Comparison of ENCODE assay signal across 12 cellular contexts in the genomic region with DNA sequence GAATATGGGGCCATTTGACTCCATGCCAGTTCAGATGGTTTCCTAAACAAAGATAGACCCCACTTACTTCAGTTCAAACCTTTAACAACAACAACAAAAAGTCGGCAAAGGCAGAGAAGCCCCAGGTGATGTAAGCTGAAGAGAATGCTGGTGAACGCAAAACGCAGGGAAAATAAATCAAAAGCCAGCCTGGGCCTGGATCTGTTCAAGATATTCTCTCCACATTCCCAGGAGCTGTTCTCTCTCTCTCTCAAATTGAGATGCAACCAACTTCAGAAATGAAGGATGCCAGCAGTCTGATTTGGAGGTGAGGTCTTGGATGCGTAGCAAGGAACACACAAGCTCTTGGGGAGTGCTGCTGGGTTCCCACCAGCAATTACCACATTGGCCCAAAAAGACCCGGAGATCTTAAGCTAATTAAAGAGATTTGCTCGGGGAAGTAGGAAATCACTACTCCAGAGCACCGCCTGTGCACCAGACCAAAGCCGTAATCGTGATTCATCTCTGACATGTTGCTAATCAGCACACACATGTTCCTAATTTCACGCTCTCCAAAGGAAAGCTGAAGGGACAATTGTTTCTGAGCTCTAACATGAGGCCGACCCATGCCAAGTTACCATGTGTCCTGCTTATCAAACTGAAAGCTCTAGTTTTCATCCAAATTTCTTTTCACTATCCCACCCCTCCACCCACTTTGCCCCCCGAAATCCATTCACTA. TPM values are rescaled to one million over a fixed set of nuclear protein-coding genes. Genes with fewer than 3 reads are reported as not detected.
DNase-seq lines count a peak whose midpoint lies in the region; ATAC-seq, FAIRE-seq and TF ChIP-seq lines count a peak whose summit lies in the region.
"Had no signal": no experiment of that assay in that cellular context is flagged by ENCODE, and none has a peak within 500 bp of the region (broad histone marks: within the 10 kb centered on the region; RNA-seq: fewer than 3 reads in every experiment).

No MANE protein-coding gene starts in this region.

- no peak for ATAC-seq in GM21515 (IDR thresholded peaks at IDR 0.05; ENCODE audit: unreplicated experiment)
- ATAC-seq in GM18868 (IDR thresholded peaks at IDR 0.05; ENCODE audit: unreplicated experiment): no peak
- ATAC-seq: activated naive CD8-positive, alpha-beta T cell treated with anti-CD3 and anti-CD28 coated beads, Interleukin-2, amount 50 U/mL, for 24 hours had no signal

- peak overlapping the region in 1 of 3 experiments; percentile 10; a peak in 3 of 7 replicates for H3K27ac Mint-ChIP-seq in H9
- no peak overlapping the region for H3K27ac Mint-ChIP-seq in Caco-2 (ENCODE audit: unreplicated experiment)
- H3K27ac Mint-ChIP-seq: activated naive CD8-positive, alpha-beta T cell treated with anti-CD3 and anti-CD28 coated beads, Interleukin-2, amount 50 U/mL, for 24 hours had no signal

- peaks cover 0 to 13% (median 5%) of the 10 kb centered on the region in 3 experiments; a peak in 4 of 7 replicates for H3K36me3 Mint-ChIP-seq in H9 (ENCODE audit: insufficient read depth in 1 of 3, low read depth in 3 of 3)
- no peaks in the 10 kb centered on the region for H3K36me3 Mint-ChIP-seq in Caco-2 (ENCODE audit: insufficient read depth, unreplicated experiment)

- H2BK120ac ChIP-seq in H9 (ENCODE audit: low read depth, low read length, poor library complexity, severe bottlenecking): no peak overlapping the region
- H2BK120ac ChIP-seq in H1 (replicated peaks; ENCODE audit: low read depth, low read length): no peak overlapping the region

- H2BK5ac ChIP-seq in H9 (ENCODE audit: insufficient read length, low read length) (no peak overlapping the region), H1 (ENCODE audit: low read depth, low read length) (peak overlapping the region; percentile 78; the same call in 1 of the 2 replicates)

- no peaks in the 10 kb centered on the region for H3K9me3 Mint-ChIP-seq in H9
- no peaks in the 10 kb centered on the region for H3K9me3 Mint-ChIP-seq in Caco-2 (ENCODE audit: unreplicated experiment)
- H3K9me3 Mint-ChIP-seq: activated naive CD8-positive, alpha-beta T cell treated with anti-CD3 and anti-CD28 coated beads, Interleukin-2, amount 50 U/mL, for 24 hours had no signal

- no peak for TF ChIP-seq POLR2A in H1 (IDR thresholded peaks at IDR 0.05; ENCODE audit: control extremely low read depth in 1 of 2, low read depth in 2 of 2, low read length in 2 of 2)

- H4K91ac ChIP-seq in H9 (ENCODE audit: insufficient read length, low read depth, low read length) (no peak overlapping the region), H1 (replicated peaks; ENCODE audit: insufficient read length, low read length) (peak overlapping the region; percentile 84)

- no peak overlapping the region for H2BK15ac ChIP-seq in H9 (ENCODE audit: low read depth, low read length)
- no peak overlapping the region for H2BK15ac ChIP-seq in H1 (ENCODE audit: low read length)

- no peak overlapping the region for H4K5ac ChIP-seq in H9 (ENCODE audit: insufficient read length, low read depth, low read length)
- H4K5ac ChIP-seq in H1 (ENCODE audit: insufficient read length, low read depth, low read length): no peak overlapping the region

- H3T11ph ChIP-seq in H9 (ENCODE audit: low read length): no peak overlapping the region

- DNase-seq in H9 (no peak), H1 (ENCODE audit: low read depth in 1 of 2, low spot score in 2 of 2) (no peak), kidney tubule cell (ENCODE audit: low spot score) (peak; percentile 32), Caco-2 (no peak), HK-2 (ENCODE audit: unreplicated experiment) (no peak)
- DNase-seq: activated naive CD8-positive, alpha-beta T cell treated with anti-CD3 and anti-CD28 coated beads, Interleukin-2, amount 50 U/mL, for 24 hours; NCI-H524 treated with DMSO at 0.1 percent for 48 hours; substantia nigra had no signal

- no peak for TF ChIP-seq RAD21 in H1 (IDR thresholded peaks at IDR 0.05 in 1 of 2, conservative IDR thresholded peaks at IDR 0.05 in 1 of 2; ENCODE audit: low read depth in 2 of 2, low read length in 2 of 2)

- no peak for TF ChIP-seq EP300 in H1 (IDR thresholded peaks at IDR 0.05; ENCODE audit: borderline replicate concordance in 1 of 2, low read depth in 2 of 2, low read length in 2 of 2)

- H3K4ac ChIP-seq in H9 (ENCODE audit: low read depth, low read length): no peak overlapping the region
- H3K4ac ChIP-seq in H1 (replicated peaks; ENCODE audit: insufficient read length, low read depth, low read length): no peak overlapping the region

- H3K9me3 ChIP-seq in H9 (ENCODE audit: control insufficient read depth, low read depth, low read length) (no peaks in the 10 kb centered on the region), H1 (ENCODE audit: insufficient read depth in 2 of 2, low read depth in 1 of 2, low read length in 1 of 2) (no peaks in the 10 kb centered on the region), subcutaneous abdominal adipose tissue (ENCODE audit: control insufficient read depth in 5 of 5, low read length in 5 of 5) (no peaks in the 10 kb centered on the region), Caco-2 (no peaks in the 10 kb centered on the region)

- BruUV-seq in Caco-2 (replicated peaks; lab: Mats Ljungman, UMichigan): no TSS peak

- H3K79me1 ChIP-seq in H9 (ENCODE audit: insufficient read depth, low read depth, low read length, poor library complexity, severe bottlenecking) (no peaks in the 10 kb centered on the region), H1 (ENCODE audit: low read depth, low read length) (peaks cover 5% of the 10 kb centered on the region)

- H3K27me3 ChIP-seq in H9 (ENCODE audit: insufficient read depth, low read length) (peaks cover 12% of the 10 kb centered on the region; the same call in 1 of the 2 replicates), H1 (replicated peaks in 1 of 4; ENCODE audit: control insufficient read depth in 3 of 4, extremely low read depth in 1 of 4, insufficient read depth in 3 of 4, low read length in 3 of 4) (peaks cover 4 to 24% (median 19%) of the 10 kb centered on the region in 4 experiments), subcutaneous abdominal adipose tissue (ENCODE audit: control insufficient read depth in 5 of 5, insufficient read depth in 4 of 5, low read length in 5 of 5) (peaks cover 3 to 7% (median 3%) of the 10 kb centered on the region in 5 donors), Caco-2 (replicated peaks; ENCODE audit: control insufficient read depth, insufficient read depth, low read length) (no peaks in the 10 kb centered on the region)

- H2BK12ac ChIP-seq in H9 (ENCODE audit: insufficient read length, low read depth, low read length): peak overlapping the region; percentile 19
- H2BK12ac ChIP-seq in H1 (ENCODE audit: low read depth, low read length): peak overlapping the region; percentile 78

- no CpG with 5 or more reads among the region's 12 CpGs for WGBS in H9 (ENCODE audit: extremely low coverage, insufficient read length, low lambda C conversion rate)
- 78% methylated on average over 12 of the region's 12 CpGs; no CpG with 5 or more reads in 1 of the 2 experiments for WGBS in H1 (ENCODE audit: extremely low coverage in 1 of 2, insufficient coverage in 1 of 2, insufficient read length in 1 of 2, insufficient replicate concordance in 2 of 2, low coverage in 1 of 2, low lambda C conversion rate in 2 of 2, missing lambda C conversion rate in 1 of 2), 2 experiments

- H3K4me2 ChIP-seq in H9 (ENCODE audit: insufficient read depth, insufficient read length, low read length) (no peak overlapping the region), H1 (ENCODE audit: insufficient read depth in 1 of 2, low read depth in 2 of 2, low read length in 2 of 2) (peak overlapping the region in 1 of 2 experiments; percentile 61; a peak in 2 of 4 replicates)

- H3K27ac ChIP-seq in H9 (ENCODE audit: insufficient read length, low read depth, low read length) (no peak overlapping the region), H1 (ENCODE audit: low read depth, low read length) (no peak overlapping the region), subcutaneous abdominal adipose tissue (ENCODE audit: low read depth, low read length) (peak overlapping the region; percentile 34)

- H2AFZ ChIP-seq in H9 (ENCODE audit: low read length) (no peak overlapping the region), H1 (ENCODE audit: low read length) (no peak overlapping the region)

- no peak for FAIRE-seq in H1 (lab: Jason Lieb, UNC)
- FAIRE-seq: GM18507 had no signal

- H3K27me3 Mint-ChIP-seq in H9 (ENCODE audit: low read depth) (peaks cover 41% of the 10 kb centered on the region), Caco-2 (ENCODE audit: insufficient read depth, unreplicated experiment) (no peaks in the 10 kb centered on the region)

- CTCF ChIA-PET in H1 (lab: Charles Lee; ENCODE audit: partially characterized antibody): interaction anchor here (0.7 to 6.8 kb wide), 10 partner anchors 9 to 49 kb away, joined by 3 to 39 read pairs (median 4); no protein-coding TSS in a partner anchor
- CTCF ChIA-PET in Caco-2 (lab: Charles Lee): no interaction called here

- no peak overlapping the region for H3K4me3 ChIP-seq in H1 (ENCODE audit: extremely low read depth in 1 of 4, insufficient read depth in 2 of 4, low read depth in 3 of 4, low read length in 4 of 4)
- no peak overlapping the region for H3K4me3 ChIP-seq in subcutaneous abdominal adipose tissue (ENCODE audit: low read depth in 1 of 5, low read length in 5 of 5)
- H3K4me3 ChIP-seq in Caco-2 (ENCODE audit: low read depth, low read length): no peak overlapping the region

- no peak for TF ChIP-seq CTCF in H9 (conservative IDR thresholded peaks at IDR 0.05)
- TF ChIP-seq CTCF in H1 (IDR thresholded peaks at IDR 0.05; ENCODE audit: control extremely low read depth in 1 of 3, insufficient read depth in 1 of 3, low read depth in 1 of 3, low read length in 3 of 3): no peak
- no peak for TF ChIP-seq CTCF in Caco-2 (IDR thresholded peaks at IDR 0.05; ENCODE audit: insufficient read depth in 1 of 2, low read depth in 1 of 2, low read length in 1 of 2, severe bottlenecking in 1 of 2, unreplicated experiment in 1 of 2)

- H3K4me1 Mint-ChIP-seq in H9: peaks cover 71 to 76% of the 10 kb centered on the region in 2 experiments
- no peaks in the 10 kb centered on the region for H3K4me1 Mint-ChIP-seq in Caco-2 (ENCODE audit: low read depth, unreplicated experiment)
- H3K4me1 Mint-ChIP-seq: activated naive CD8-positive, alpha-beta T cell treated with anti-CD3 and anti-CD28 coated beads, Interleukin-2, amount 50 U/mL, for 24 hours had no signal

- no peak overlapping the region for H3K18ac ChIP-seq in H9 (ENCODE audit: insufficient read length, low read depth, low read length)
- peak overlapping the region; percentile 65; the same call in 1 of the 2 replicates for H3K18ac ChIP-seq in H1 (ENCODE audit: extremely low read depth, low read length)

- H3K36me3 ChIP-seq in H1 (ENCODE audit: control insufficient read depth in 2 of 4, insufficient read depth in 4 of 4, low read length in 3 of 4) (no peaks in the 10 kb centered on the region), subcutaneous abdominal adipose tissue (ENCODE audit: control insufficient read depth in 5 of 5, insufficient read depth in 5 of 5, low read length in 5 of 5) (no peaks in the 10 kb centered on the region), Caco-2 (ENCODE audit: control insufficient read depth, insufficient read depth, low read length) (no peaks in the 10 kb centered on the region)

- H4K20me1 ChIP-seq in H9 (ENCODE audit: control insufficient read depth, insufficient read depth, insufficient read length) (no peaks in the 10 kb centered on the region), H1 (replicated peaks in 1 of 2; ENCODE audit: control insufficient read depth in 1 of 2, insufficient read depth in 2 of 2, low read length in 2 of 2) (peaks cover 8 to 16% of the 10 kb centered on the region in 2 experiments)

- no peak overlapping the region for H3K56ac ChIP-seq in H9 (ENCODE audit: insufficient read length, low read depth, low read length)
- no peak overlapping the region for H3K56ac ChIP-seq in H1 (replicated peaks; ENCODE audit: insufficient read length, low read depth, low read length)

- intact Hi-C loops in Caco-2 (cut with micrococcal nuclease; ENCODE audit: unreplicated experiment): no loop called here

- H3K4me1 ChIP-seq in H9 (ENCODE audit: insufficient read depth, low read length) (peaks cover 44% of the 10 kb centered on the region), H1 (replicated peaks in 1 of 4; ENCODE audit: control insufficient read depth in 3 of 4, insufficient read depth in 4 of 4, low read length in 3 of 4) (peaks cover 25 to 54% (median 43%) of the 10 kb centered on the region in 4 experiments), subcutaneous abdominal adipose tissue (ENCODE audit: control insufficient read depth in 5 of 5, insufficient read depth in 5 of 5, low read length in 5 of 5) (peaks cover 0 to 19% (median 2%) of the 10 kb centered on the region in 5 donors), Caco-2 (no peaks in the 10 kb centered on the region)

- H3K4me3 Mint-ChIP-seq in H9 (peak overlapping the region in 1 of 2 experiments; percentile 54; a peak in 2 of 5 replicates), Caco-2 (ENCODE audit: unreplicated experiment) (no peak overlapping the region)
- H3K4me3 Mint-ChIP-seq: activated naive CD8-positive, alpha-beta T cell treated with anti-CD3 and anti-CD28 coated beads, Interleukin-2, amount 50 U/mL, for 24 hours had no signal

- POLR2A ChIA-PET in H1 (lab: Charles Lee; ENCODE audit: partially characterized antibody): interaction anchor here (0.9 to 6.0 kb wide), 7 partner anchors 9 to 69 kb away, joined by 3 to 62 read pairs (median 4); no protein-coding TSS in a partner anchor
- POLR2A ChIA-PET in Caco-2 (lab: Charles Lee): no interaction called here

- no peak overlapping the region for H3K14ac ChIP-seq in H9 (ENCODE audit: insufficient read depth, low read length)
- H3K14ac ChIP-seq in H1 (ENCODE audit: insufficient read length): no peak overlapping the region

- H4K8ac ChIP-seq in H9 (replicated peaks; ENCODE audit: insufficient read length, low read depth, low read length) (no peak overlapping the region), H1 (ENCODE audit: extremely low read depth, insufficient read depth, low read length) (no peak overlapping the region)

- no peak overlapping the region for H2AK5ac ChIP-seq in H9 (ENCODE audit: insufficient read length, low read length)
- H2AK5ac ChIP-seq in H1 (ENCODE audit: low read depth, low read length): peak overlapping the region; percentile 14; the same call in 1 of the 2 replicates

- H3K23me2 ChIP-seq in H9 (ENCODE audit: insufficient read length, low read depth, low read length, poor library complexity, severe bottlenecking) (no peaks in the 10 kb centered on the region), H1 (ENCODE audit: low read depth, low read length) (peaks cover 2% of the 10 kb centered on the region; the same call in 1 of the 2 replicates)

- no peak overlapping the region for H3K23ac ChIP-seq in H9 (ENCODE audit: insufficient read length, low read depth, low read length)
- H3K23ac ChIP-seq in H1 (ENCODE audit: insufficient read length): no peak overlapping the region

- peaks cover 16% of the 10 kb centered on the region; the same call in 1 of the 2 replicates for H3K79me2 ChIP-seq in H9 (ENCODE audit: insufficient read depth, low read length)
- peaks cover 0 to 23% of the 10 kb centered on the region in 2 experiments; a peak in 2 of 4 replicates for H3K79me2 ChIP-seq in H1 (ENCODE audit: control insufficient read depth in 1 of 2, insufficient read depth in 2 of 2, low read length in 2 of 2)

- H2BK20ac ChIP-seq in H9 (ENCODE audit: low read depth, low read length, poor library complexity, severe bottlenecking) (no peak overlapping the region), H1 (ENCODE audit: low read length) (peak overlapping the region; percentile 19; the same call in 1 of the 2 replicates)

- H3K9ac ChIP-seq in H9 (ENCODE audit: extremely low read depth, insufficient read length, low read length) (no peak overlapping the region), H1 (replicated peaks in 1 of 4; ENCODE audit: extremely low read depth in 1 of 4, low read depth in 3 of 4, low read length in 3 of 4) (no peak overlapping the region; a peak in 1 of 7 replicates), subcutaneous abdominal adipose tissue (ENCODE audit: low read length in 5 of 5) (no peak overlapping the region)

RNA-seq across cellular contexts. Expression of gene IL17RD, which starts 37.1 kb away (rescaled TPM):
- 29.3 and 31.7 TPM in 2 replicates for total RNA-seq in H9 (2021)
- total RNA-seq in H1 (2021; fragmentation: NEBNext Ultra II Directional; extraction: Animal tissue kit (Norgen Biotek cat#: 25700)): 41.3 and 48.9 TPM in 2 replicates
- 10.9 and 15.4 TPM in 2 replicates for polyA plus RNA-seq in H1 (2011; rRNA removed)
- polyA plus RNA-seq in H1 (2011; cell fraction: cytosol; rRNA removed): 10.1 TPM
- polyA plus RNA-seq in H1 (2011; cell fraction: nucleus; rRNA removed): 28.2 TPM
- polyA plus RNA-seq in H1 (2012, experiment 1 of 2): 9.5 to 14.9 TPM (median 12.6 TPM) in 4 replicates
- 2.0 TPM for polyA plus RNA-seq in H1 (2012, experiment 2 of 2)
- polyA plus RNA-seq in H1 (2013, experiment 1 of 2): 50.8 TPM
- 58.0 TPM for polyA plus RNA-seq in H1 (2013, experiment 2 of 2)
- polyA minus RNA-seq in H1 (2011; rRNA and poly(A)+ RNA removed): 39.3 and 40.6 TPM in 2 replicates
- 19.2 TPM for polyA minus RNA-seq in H1 (2011; cell fraction: cytosol; rRNA and poly(A)+ RNA removed)
- 33.9 TPM for polyA minus RNA-seq in H1 (2011; cell fraction: nucleus; rRNA and poly(A)+ RNA removed)
- 2.7 and 3.1 TPM in 2 replicates for total RNA-seq in Caco-2 (2022)
